ENCODE assay signal across 8 cellular contexts in genomic region chr10:97640868-97641811, GRCh38. TPM values are rescaled to one million over a fixed set of nuclear protein-coding genes. Genes with fewer than 3 reads are reported as not detected.
DNase-seq lines count a peak whose midpoint lies in the region; ATAC-seq, FAIRE-seq and TF ChIP-seq lines count a peak whose summit lies in the region.

No MANE protein-coding gene starts in this region.

- FAIRE-seq in GM12891 (lab: Jason Lieb, UNC): peak; percentile 23

- peak overlapping the region; percentile 97 for H3K4me3 Mint-ChIP-seq in activated naive CD8-positive, alpha-beta T cell
- peak overlapping the region; percentile 94 for H3K4me3 Mint-ChIP-seq in progenitor cell of endocrine pancreas (ENCODE audit: low read depth)

- peaks cover 21% of the 10 kb centered on the region for H3K4me1 ChIP-seq in left ventricle myocardium inferior

- no peak for TF ChIP-seq CTCF in HFF-Myc (IDR thresholded peaks at IDR 0.05; ENCODE audit: low read depth, low read length, missing control alignments)
- TF ChIP-seq CTCF in left ventricle myocardium inferior (IDR thresholded peaks at IDR 0.05; ENCODE audit: borderline replicate concordance): no peak
- no peak for TF ChIP-seq CTCF in progenitor cell of endocrine pancreas (IDR thresholded peaks at IDR 0.05; ENCODE audit: unreplicated experiment)

- DNase-seq in GM12891 (ENCODE audit: insufficient read length, low spot score) (peak; percentile 35), HFF-Myc (ENCODE audit: extremely low read depth, low read depth) (no peak), NCI-H510A treated with DMSO at 0.1 percent for 48 hours (lab: John Stamatoyannopoulos, UW) (peak; percentile 13), left ventricle myocardium inferior (peak; percentile 24), progenitor cell of endocrine pancreas (ENCODE audit: low spot score, unreplicated experiment) (peak; percentile 23), D341Med (ENCODE audit: low spot score) (no peak)

- H3K27ac Mint-ChIP-seq in activated naive CD8-positive, alpha-beta T cell: peak overlapping the region; percentile 79
- peak overlapping the region; percentile 94 for H3K27ac Mint-ChIP-seq in progenitor cell of endocrine pancreas

- no peaks in the 10 kb centered on the region for H3K27me3 Mint-ChIP-seq in activated naive CD8-positive, alpha-beta T cell
- no peaks in the 10 kb centered on the region for H3K27me3 Mint-ChIP-seq in progenitor cell of endocrine pancreas

- H3K36me3 ChIP-seq in left ventricle myocardium inferior: peaks cover 12% of the 10 kb centered on the region

- peak overlapping the region; percentile 79 for H3K4me3 ChIP-seq in HFF-Myc (replicated peaks; ENCODE audit: low read depth, low read length)
- peak overlapping the region; percentile 88 for H3K4me3 ChIP-seq in left ventricle myocardium inferior

- no peaks in the 10 kb centered on the region for H3K9me3 ChIP-seq in left ventricle myocardium inferior (replicated peaks)

- H3K9me3 Mint-ChIP-seq in activated naive CD8-positive, alpha-beta T cell (ENCODE audit: low read depth): no peaks in the 10 kb centered on the region
- no peaks in the 10 kb centered on the region for H3K9me3 Mint-ChIP-seq in progenitor cell of endocrine pancreas (ENCODE audit: low read depth)

- peak overlapping the region; percentile 85 for H3K27ac ChIP-seq in left ventricle myocardium inferior (replicated peaks)

- no peak for ATAC-seq in HG03442 (IDR thresholded peaks at IDR 0.05; ENCODE audit: unreplicated experiment)

- TF ChIP-seq POLR2A in GM12891 (IDR thresholded peaks at IDR 0.05; ENCODE audit: low read depth, low read length): 0 out of 2 replicates have a peak, but pooled peaks have one; percentile 4

- H3K27me3 ChIP-seq in left ventricle myocardium inferior (ENCODE audit: low read depth): no peaks in the 10 kb centered on the region

- peaks cover 9% of the 10 kb centered on the region for H3K36me3 Mint-ChIP-seq in activated naive CD8-positive, alpha-beta T cell
- peaks cover 7% of the 10 kb centered on the region for H3K36me3 Mint-ChIP-seq in progenitor cell of endocrine pancreas (ENCODE audit: insufficient read depth)

- intact Hi-C loops in left ventricle myocardium inferior (cut with micrococcal nuclease): no loop called here

- peaks cover 25% of the 10 kb centered on the region for H3K4me1 Mint-ChIP-seq in activated naive CD8-positive, alpha-beta T cell (ENCODE audit: low read depth)
- H3K4me1 Mint-ChIP-seq in progenitor cell of endocrine pancreas (ENCODE audit: low read depth): peaks cover 11% of the 10 kb centered on the region

TF ChIP-seq in GM12891, 5 proteins besides CTCF, POLR2A, EP300 and RAD21:
- TF ChIP-seq POLR2AphosphoS5 (IDR thresholded peaks at IDR 0.05; ENCODE audit: low read depth, low read length) (no peak), TAF1 (IDR thresholded peaks at IDR 0.05; ENCODE audit: low read depth, low read length) (no peak; the same call in 1 of the 2 replicates), POU2F2 (IDR thresholded peaks at IDR 0.05; ENCODE audit: low read depth, low read length) (no peak), PAX5 (IDR thresholded peaks at IDR 0.05; ENCODE audit: insufficient read depth, low read length, severe bottlenecking) (no peak), SPI1 (IDR thresholded peaks at IDR 0.05; ENCODE audit: low read depth, low read length) (no peak)
TF ChIP-seq in GM12891: peak in this region for 0.

RNA-seq across cellular contexts. Expression of gene PI4K2A, which starts 0.7 kb away (rescaled TPM):
- polyA plus RNA-seq in GM12891 (2012; ENCODE audit: low read depth, missing spikeins): 8.0 TPM
- 12.4 TPM for total RNA-seq in left ventricle myocardium inferior
- 18.0 and 18.9 TPM in 2 replicates for total RNA-seq in progenitor cell of endocrine pancreas

RNA-seq across cellular contexts. Expression of gene MORN4, which starts 7.8 kb away (rescaled TPM):
- 4.3 TPM for polyA plus RNA-seq in GM12891 (2012; ENCODE audit: low read depth, missing spikeins)
- total RNA-seq in left ventricle myocardium inferior (13.9 TPM), progenitor cell of endocrine pancreas (21.1 and 24.3 TPM in 2 replicates)

RNA-seq across cellular contexts. Expression of gene AVPI1, which starts 45.9 kb away (rescaled TPM):
- 0.77 TPM for polyA plus RNA-seq in GM12891 (2012; ENCODE audit: low read depth, missing spikeins)
- total RNA-seq in left ventricle myocardium inferior (6.7 TPM), progenitor cell of endocrine pancreas (4.3 TPM in 2 replicates)

RNA-seq across cellular contexts. Expression of gene C10orf62, which starts 51.6 kb away (rescaled TPM):
- not detected for polyA plus RNA-seq in GM12891 (2012; ENCODE audit: low read depth, missing spikeins)
- total RNA-seq in left ventricle myocardium inferior (1.5 TPM), progenitor cell of endocrine pancreas (0.91 and 0.96 TPM in 2 replicates)

RNA-seq across cellular contexts. Expression of gene HOGA1, which starts 57.0 kb away (rescaled TPM):
- polyA plus RNA-seq in GM12891 (2012; ENCODE audit: low read depth, missing spikeins): 0.06 TPM
- 47.1 TPM for total RNA-seq in left ventricle myocardium inferior
- 10.5 and 11.9 TPM in 2 replicates for total RNA-seq in progenitor cell of endocrine pancreas

Comparison
In these comparisons a context has a peak if more than half of its experiments do, and no peak if none do; other contexts are left out.
1. DNase-seq: peak in GM12891 (single experiment), NCI-H510A treated with DMSO at 0.1 percent for 48 hours (single experiment), left ventricle myocardium inferior (single experiment) and progenitor cell of endocrine pancreas (single experiment); none in HFF-Myc (single experiment) and D341Med (single experiment).